ENCODE assay signal across 31 cellular contexts in genomic region chr12:131235871-131236271, GRCh38.
"Had no signal": no experiment of that assay in that cellular context is flagged by ENCODE, and none has a peak within 500 bp of the region (broad histone marks: within the 10 kb centered on the region; RNA-seq: fewer than 3 reads in every experiment).

No MANE protein-coding gene starts in this region.

- H3K4me3 Mint-ChIP-seq: activated naive CD8-positive, alpha-beta T cell; effector memory CD8-positive, alpha-beta T cell; memory B cell; naive thymus-derived CD8-positive, alpha-beta T cell; neural crest cell; T-cell; T-helper 2 cell treated with Interferon-gamma antibody and Interleukin-4, amounts not matched to agents 5 μg/mL and 100 μg/mL, for 36 hours had no signal

- H3K4me3 ChIP-seq: ascending aorta, gastrocnemius medialis, hepatocyte, right atrium auricular region, thoracic aorta, uterus had no signal

- H3K79me2 ChIP-seq: hepatocyte, parathyroid adenoma had no signal

- H3K4me1 ChIP-seq: ascending aorta, gastrocnemius medialis, parathyroid adenoma, right atrium auricular region, uterus had no signal

- H3K4me2 ChIP-seq: hepatocyte had no signal

- DNase-seq: activated CD4-positive, alpha-beta T cell treated with anti-CD3 and anti-CD28 coated beads for 48 hours; activated CD4-positive, alpha-beta T cell treated with anti-CD3 and anti-CD28 coated beads, Interleukin-2, amount 50 U/mL, for 48 hours; activated CD8-positive, alpha-beta memory T cell treated with anti-CD3 and anti-CD28 coated beads for 24 hours; activated effector memory CD4-positive, alpha-beta T cell treated with Interleukin-2 at 50 U/mL for 16 hours; activated naive CD4-positive, alpha-beta T cell treated with Interleukin-2 at 50 U/mL for 16 hours; brain microvascular endothelial cell; cortex of kidney; effector memory CD8-positive, alpha-beta T cell; erythroblast; gastrocnemius medialis; glutamatergic neuron; islet precursor cell; left cardiac atrium; left ventricle myocardium superior; naive thymus-derived CD8-positive, alpha-beta T cell; occipital lobe; stimulated activated CD4-positive, alpha-beta T cell treated with anti-CD3 and anti-CD28 coated beads, Interleukin-2, amount 100 ng/mL, for 48 hours; stimulated activated naive CD4-positive, alpha-beta T cell treated with Interleukin-2 at 50 U/mL for 16 hours; T-cell; trophoblast cell; uterus had no signal

- H3K27me3 ChIP-seq: ascending aorta, brain microvascular endothelial cell, gastrocnemius medialis, hepatocyte, right atrium auricular region, uterus had no signal

- ATAC-seq: activated CD4-positive, CD25-positive, alpha-beta regulatory T cell treated with anti-CD3 and anti-CD28 coated beads, Interleukin-2, amount 50 U/mL, for 24 hours; effector memory CD8-positive, alpha-beta T cell; gastrocnemius medialis; left cardiac atrium; left ventricle myocardium superior; naive thymus-derived CD8-positive, alpha-beta T cell; T-cell had no signal

- H3K36me3 Mint-ChIP-seq: activated naive CD8-positive, alpha-beta T cell; memory B cell; naive thymus-derived CD8-positive, alpha-beta T cell; T-cell had no signal

- H3K27ac ChIP-seq: ascending aorta, brain microvascular endothelial cell, gastrocnemius medialis, hepatocyte, parathyroid adenoma, right atrium auricular region, thoracic aorta had no signal

- H3K9ac ChIP-seq: parathyroid adenoma had no signal

- H3K9me3 ChIP-seq: ascending aorta, gastrocnemius medialis, uterus had no signal

- H2AFZ ChIP-seq: hepatocyte, parathyroid adenoma had no signal

- H3K27ac Mint-ChIP-seq: activated naive CD8-positive, alpha-beta T cell; effector memory CD8-positive, alpha-beta T cell; memory B cell; naive thymus-derived CD8-positive, alpha-beta T cell; T-cell; T-helper 2 cell treated with Interferon-gamma antibody and Interleukin-4, amounts not matched to agents 5 μg/mL and 100 μg/mL, for 36 hours had no signal

- H3K9me3 Mint-ChIP-seq: effector memory CD8-positive, alpha-beta T cell; memory B cell; neural crest cell; T-helper 2 cell treated with Interferon-gamma antibody and Interleukin-4, amounts not matched to agents 5 μg/mL and 100 μg/mL, for 36 hours had no signal

- H3K36me3 ChIP-seq: ascending aorta, brain microvascular endothelial cell, gastrocnemius medialis, right atrium auricular region, thoracic aorta, uterus had no signal
